In the genomic region with DNA sequence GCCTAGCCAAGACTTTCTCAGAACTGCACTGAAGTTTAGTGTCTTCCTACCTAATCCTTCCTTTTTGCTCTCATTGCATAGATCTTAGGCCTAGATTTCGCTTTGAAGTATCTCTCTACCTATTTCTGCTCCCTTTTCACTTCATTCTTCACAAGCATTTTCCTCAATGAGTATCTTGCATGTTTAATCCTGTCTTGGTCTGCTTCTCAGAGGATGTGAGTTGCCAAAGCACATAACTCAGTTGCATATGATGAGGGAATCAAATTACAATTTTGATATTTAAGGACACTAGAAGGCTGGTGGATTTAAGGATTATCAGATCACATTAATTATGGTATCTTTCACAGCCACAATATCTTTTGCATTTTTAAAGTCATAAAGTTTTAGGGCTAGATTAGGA, we compare ENCODE assay signal across 15 cellular contexts.
DNase-seq lines count a peak whose midpoint lies in the region; ATAC-seq and TF ChIP-seq lines count a peak whose summit lies in the region.
"Had no signal": no experiment of that assay in that cellular context is flagged by ENCODE, and none has a peak within 500 bp of the region (broad histone marks: within the 10 kb centered on the region; RNA-seq: fewer than 3 reads in every experiment).

No MANE protein-coding gene starts in this region.

- no peak for TF ChIP-seq CTCF in chondrocyte (IDR thresholded peaks at IDR 0.05)

- peaks cover 15% of the 10 kb centered on the region for H3K9me3 Mint-ChIP-seq in chondrocyte (ENCODE audit: low read depth)
- H3K9me3 Mint-ChIP-seq: CD8-positive, alpha-beta T cell had no signal

- H3K27ac Mint-ChIP-seq in chondrocyte (ENCODE audit: unreplicated experiment), result peak overlapping the region; percentile 6
- H3K27ac Mint-ChIP-seq: CD14-positive monocyte; CD8-positive, alpha-beta T cell had no signal

- H3K36me3 Mint-ChIP-seq in chondrocyte (ENCODE audit: low read depth), result no peaks in the 10 kb centered on the region
- H3K36me3 Mint-ChIP-seq: CD14-positive monocyte; CD8-positive, alpha-beta T cell had no signal

- no peak for ATAC-seq in GM18519 (IDR thresholded peaks at IDR 0.05; ENCODE audit: low FRiP score, unreplicated experiment)
- ATAC-seq: CD8-positive, alpha-beta T cell had no signal

- H3K4me1 Mint-ChIP-seq in chondrocyte (ENCODE audit: low read depth), result peaks cover 4% of the 10 kb centered on the region
- H3K4me1 Mint-ChIP-seq: CD14-positive monocyte had no signal

- H3K4me3 ChIP-seq in SJCRH30, result no peak overlapping the region
- H3K4me3 ChIP-seq: HAP-1 had no signal

- no peaks in the 10 kb centered on the region for H3K4me1 ChIP-seq in SJCRH30
- H3K4me1 ChIP-seq: HAP-1 had no signal

- DNase-seq in NCI-H2171 treated with DMSO at 0.1 percent for 48 hours (lab: John Stamatoyannopoulos, UW), result peak; percentile 42
- no peak for DNase-seq in NCI-H2171 (lab: John Stamatoyannopoulos, UW)
- peak; percentile 57 for DNase-seq in NCI-H524 treated with DMSO at 0.1 percent for 48 hours (lab: John Stamatoyannopoulos, UW)
- no peak for DNase-seq in chondrocyte (ENCODE audit: low spot score)
- peak; percentile 22 for DNase-seq in iris pigment epithelial cell (ENCODE audit: low read depth)
- no peak for DNase-seq in SJCRH30
- no peak for DNase-seq in NCI-H1436 (lab: John Stamatoyannopoulos, UW)
- DNase-seq: CD8-positive, alpha-beta T cell; COR-L47; DND-41; GDM1 had no signal

- H3K9me3 ChIP-seq in SJCRH30 (replicated peaks), result 0 out of 2 replicates have a peak, but pooled peaks cover 2% of the 10 kb centered on the region
- H3K9me3 ChIP-seq: HAP-1 had no signal

- no peak overlapping the region for H3K27ac ChIP-seq in SJCRH30
- H3K27ac ChIP-seq: 22Rv1 had no signal

- no peaks in the 10 kb centered on the region for H3K36me3 ChIP-seq in SJCRH30
- H3K36me3 ChIP-seq: HAP-1 had no signal

- no peak overlapping the region for H3K4me3 Mint-ChIP-seq in chondrocyte (ENCODE audit: unreplicated experiment)
- H3K4me3 Mint-ChIP-seq: CD14-positive monocyte; CD8-positive, alpha-beta T cell had no signal

- no peaks in the 10 kb centered on the region for H3K27me3 Mint-ChIP-seq in chondrocyte (ENCODE audit: low read depth)

- no peaks in the 10 kb centered on the region for H3K27me3 ChIP-seq in SJCRH30

Comparison
In these comparisons a context has a peak if more than half of its experiments do, and no peak if none do; other contexts are left out.
1. DNase-seq: peak in NCI-H2171 treated with DMSO at 0.1 percent for 48 hours (single experiment), NCI-H524 treated with DMSO at 0.1 percent for 48 hours (single experiment) and iris pigment epithelial cell (single experiment); none in NCI-H2171 (single experiment), chondrocyte (single experiment), SJCRH30 (0 of 2) and NCI-H1436 (single experiment).